Comparison of ENCODE assay signal across 28 cellular contexts in genomic region chr1:201205036-201205435, GRCh38. TPM values are rescaled to one million over a fixed set of nuclear protein-coding genes. Genes with fewer than 3 reads are reported as not detected.
"Had no signal": no experiment of that assay in that cellular context is flagged by ENCODE, and none has a peak within 500 bp of the region (broad histone marks: within the 10 kb centered on the region; RNA-seq: fewer than 3 reads in every experiment).

No MANE protein-coding gene starts in this region.

- H3K4me3 ChIP-seq: colonic mucosa, coronary artery, dorsolateral prefrontal cortex, esophagus muscularis mucosa, esophagus squamous epithelium, gastrocnemius medialis, gastroesophageal sphincter had no signal

- H3K4me1 ChIP-seq: colonic mucosa, esophagus muscularis mucosa, esophagus squamous epithelium, foreskin keratinocyte, gastrocnemius medialis, gastroesophageal sphincter had no signal

- H3K9me3 ChIP-seq: colonic mucosa, esophagus muscularis mucosa, esophagus squamous epithelium, gastrocnemius medialis, gastroesophageal sphincter had no signal

- H3K36me3 ChIP-seq: colonic mucosa, esophagus muscularis mucosa, esophagus squamous epithelium, gastrocnemius medialis, gastroesophageal sphincter had no signal

- FAIRE-seq: colon, endometrium, endothelial cell of umbilical vein, frontal cortex had no signal

- H3K27me3 ChIP-seq: colonic mucosa, esophagus muscularis mucosa, gastrocnemius medialis, gastroesophageal sphincter had no signal

- DNase-seq: colonic mucosa; cortex of kidney; dermis blood vessel endothelial cell; dorsolateral prefrontal cortex; effector CD4-positive, alpha-beta T cell; effector CD8-positive, alpha-beta T cell; effector memory CD4-positive, alpha-beta T cell; effector memory CD8-positive, alpha-beta T cell; endodermal cell; erythroblast; esophagus squamous epithelium; foreskin fibroblast; foreskin keratinocyte; foreskin melanocyte; gastrocnemius medialis; glutamatergic neuron; head of caudate nucleus had no signal

- H3K27ac ChIP-seq: colonic mucosa, coronary artery, dorsolateral prefrontal cortex, epithelial cell of prostate, esophagus muscularis mucosa, esophagus squamous epithelium, foreskin keratinocyte, gastrocnemius medialis, gastroesophageal sphincter had no signal

RNA-seq across cellular contexts. Expression of gene IGFN1, which starts 14.4 kb away (rescaled TPM):
- total RNA-seq: dermis microvascular lymphatic vessel endothelial cell, endodermal cell, endothelial cell of umbilical vein, esophagus muscularis mucosa, esophagus squamous epithelium, foreskin keratinocyte, gastroesophageal sphincter, glomerular endothelial cell had no signal
- polyA plus RNA-seq: endothelial cell of umbilical vein, fibroblast of lung, foreskin keratinocyte had no signal
